ENCODE assay signal across 2 cellular contexts in the genomic region with DNA sequence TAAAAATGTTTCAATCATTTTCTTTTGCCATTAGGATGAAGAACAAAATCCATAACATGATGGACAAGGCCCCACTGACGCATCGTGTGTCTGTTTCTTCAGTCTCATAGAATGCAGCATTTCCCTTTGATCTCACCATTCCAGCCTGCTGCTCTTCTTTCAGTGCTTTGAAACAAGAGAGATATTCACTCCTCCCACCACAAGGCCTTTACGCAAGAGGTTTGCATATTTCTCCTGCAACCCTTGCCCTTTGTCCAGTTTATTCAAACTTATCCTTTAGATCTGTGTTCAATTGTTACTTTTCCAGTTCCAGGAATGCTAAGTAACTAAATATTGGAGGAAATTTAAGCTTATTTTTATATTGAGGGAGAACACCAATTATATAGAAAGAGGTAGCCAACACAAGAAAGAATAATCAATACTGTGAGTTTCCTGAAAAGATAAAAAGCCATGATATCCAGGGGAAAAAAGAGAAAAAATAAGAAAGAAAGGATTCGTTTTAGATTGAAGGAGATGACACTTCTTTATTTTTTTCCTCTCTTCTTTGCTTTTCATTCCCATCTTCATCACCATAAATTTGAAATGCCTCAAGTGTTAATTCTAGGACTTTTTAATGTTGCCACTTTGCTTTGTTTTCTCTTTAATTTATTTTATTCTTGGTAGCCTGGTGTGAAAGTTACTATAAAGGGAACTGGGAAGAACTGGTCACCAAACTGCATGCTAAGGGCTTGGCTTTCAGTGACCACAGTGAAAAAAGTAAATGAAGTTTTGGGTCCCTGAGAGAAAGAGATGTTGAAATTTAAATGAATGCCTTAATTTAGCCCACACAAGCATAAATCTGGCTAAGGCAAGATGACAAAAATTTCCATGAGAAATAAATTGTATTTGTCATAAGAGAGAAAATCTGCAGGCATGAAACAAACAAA.
TF ChIP-seq lines count a peak whose summit lies in the region.

No MANE protein-coding gene starts in this region.

TF ChIP-seq in GM23338, 12 proteins besides CTCF, POLR2A, EP300 and RAD21:
- TF ChIP-seq POLR2AphosphoS5 (IDR thresholded peaks at IDR 0.05; ENCODE audit: low read depth) = no peak
- no peak for TF ChIP-seq STAT1 (IDR thresholded peaks at IDR 0.05; ENCODE audit: unreplicated experiment)
- TF ChIP-seq, protein P1, sequence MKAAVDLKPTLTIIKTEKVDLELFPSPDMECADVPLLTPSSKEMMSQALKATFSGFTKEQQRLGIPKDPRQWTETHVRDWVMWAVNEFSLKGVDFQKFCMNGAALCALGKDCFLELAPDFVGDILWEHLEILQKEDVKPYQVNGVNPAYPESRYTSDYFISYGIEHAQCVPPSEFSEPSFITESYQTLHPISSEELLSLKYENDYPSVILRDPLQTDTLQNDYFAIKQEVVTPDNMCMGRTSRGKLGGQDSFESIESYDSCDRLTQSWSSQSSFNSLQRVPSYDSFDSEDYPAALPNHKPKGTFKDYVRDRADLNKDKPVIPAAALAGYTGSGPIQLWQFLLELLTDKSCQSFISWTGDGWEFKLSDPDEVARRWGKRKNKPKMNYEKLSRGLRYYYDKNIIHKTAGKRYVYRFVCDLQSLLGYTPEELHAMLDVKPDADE (IDR thresholded peaks at IDR 0.05) = no peak
- TF ChIP-seq, protein P2, sequence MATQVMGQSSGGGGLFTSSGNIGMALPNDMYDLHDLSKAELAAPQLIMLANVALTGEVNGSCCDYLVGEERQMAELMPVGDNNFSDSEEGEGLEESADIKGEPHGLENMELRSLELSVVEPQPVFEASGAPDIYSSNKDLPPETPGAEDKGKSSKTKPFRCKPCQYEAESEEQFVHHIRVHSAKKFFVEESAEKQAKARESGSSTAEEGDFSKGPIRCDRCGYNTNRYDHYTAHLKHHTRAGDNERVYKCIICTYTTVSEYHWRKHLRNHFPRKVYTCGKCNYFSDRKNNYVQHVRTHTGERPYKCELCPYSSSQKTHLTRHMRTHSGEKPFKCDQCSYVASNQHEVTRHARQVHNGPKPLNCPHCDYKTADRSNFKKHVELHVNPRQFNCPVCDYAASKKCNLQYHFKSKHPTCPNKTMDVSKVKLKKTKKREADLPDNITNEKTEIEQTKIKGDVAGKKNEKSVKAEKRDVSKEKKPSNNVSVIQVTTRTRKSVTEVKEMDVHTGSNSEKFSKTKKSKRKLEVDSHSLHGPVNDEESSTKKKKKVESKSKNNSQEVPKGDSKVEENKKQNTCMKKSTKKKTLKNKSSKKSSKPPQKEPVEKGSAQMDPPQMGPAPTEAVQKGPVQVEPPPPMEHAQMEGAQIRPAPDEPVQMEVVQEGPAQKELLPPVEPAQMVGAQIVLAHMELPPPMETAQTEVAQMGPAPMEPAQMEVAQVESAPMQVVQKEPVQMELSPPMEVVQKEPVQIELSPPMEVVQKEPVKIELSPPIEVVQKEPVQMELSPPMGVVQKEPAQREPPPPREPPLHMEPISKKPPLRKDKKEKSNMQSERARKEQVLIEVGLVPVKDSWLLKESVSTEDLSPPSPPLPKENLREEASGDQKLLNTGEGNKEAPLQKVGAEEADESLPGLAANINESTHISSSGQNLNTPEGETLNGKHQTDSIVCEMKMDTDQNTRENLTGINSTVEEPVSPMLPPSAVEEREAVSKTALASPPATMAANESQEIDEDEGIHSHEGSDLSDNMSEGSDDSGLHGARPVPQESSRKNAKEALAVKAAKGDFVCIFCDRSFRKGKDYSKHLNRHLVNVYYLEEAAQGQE (IDR thresholded peaks at IDR 0.05; ENCODE audit: unreplicated experiment) = no peak

TF ChIP-seq in H1, 55 proteins besides CTCF, POLR2A, EP300 and RAD21:
- TF ChIP-seq JUND (IDR thresholded peaks at IDR 0.05; ENCODE audit: low read length) (no peak), CEBPB (IDR thresholded peaks at IDR 0.05; ENCODE audit: low read depth, low read length) (peak; percentile 48; the same call in 1 of the 2 replicates)
- TF ChIP-seq, protein P3, sequence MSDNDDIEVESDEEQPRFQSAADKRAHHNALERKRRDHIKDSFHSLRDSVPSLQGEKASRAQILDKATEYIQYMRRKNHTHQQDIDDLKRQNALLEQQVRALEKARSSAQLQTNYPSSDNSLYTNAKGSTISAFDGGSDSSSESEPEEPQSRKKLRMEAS (IDR thresholded peaks at IDR 0.05) = no peak
TF ChIP-seq in H1: peak in this region for 1.
